Comparison of ENCODE assay signal across 10 cellular contexts in the genomic region with DNA sequence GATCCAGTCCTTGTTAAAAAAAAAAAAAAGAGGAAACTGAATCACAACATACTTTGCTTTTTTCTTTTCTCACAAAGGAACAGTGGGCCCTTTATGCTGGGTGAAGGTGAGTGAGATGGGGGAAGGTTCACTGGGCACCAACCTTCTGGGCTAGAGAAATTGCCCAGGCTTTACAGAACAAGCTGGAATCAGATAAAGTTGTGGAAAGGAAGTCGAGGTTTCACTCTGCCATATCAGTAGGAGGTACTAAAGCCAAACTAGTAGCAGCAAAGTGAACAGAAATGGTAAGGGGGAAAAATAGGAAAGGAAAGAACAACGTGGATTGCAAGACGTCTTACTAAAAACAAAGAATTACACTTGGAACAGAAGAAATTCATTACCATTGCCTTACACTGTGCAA. TPM values are rescaled to one million over a fixed set of nuclear protein-coding genes. Genes with fewer than 3 reads are reported as not detected.
A peak's percentile ranks its signal among the peaks of the same experiment; 100 is the strongest.
DNase-seq lines count a peak whose midpoint lies in the region; ATAC-seq and TF ChIP-seq lines count a peak whose summit lies in the region.
"Had no signal": no experiment of that assay in that cellular context is flagged by ENCODE, and none has a peak within 500 bp of the region (broad histone marks: within the 10 kb centered on the region; RNA-seq: fewer than 3 reads in every experiment).

No MANE protein-coding gene starts in this region.

- H3K27ac ChIP-seq in left ventricle myocardium inferior (replicated peaks) (peak overlapping the region; percentile 99), thymus (ENCODE audit: low read depth) (peak overlapping the region; percentile 42)

- peak overlapping the region; percentile 99 for H3K4me3 ChIP-seq in left ventricle myocardium inferior
- H3K4me3 ChIP-seq in thymus (ENCODE audit: low read length), result peak overlapping the region; percentile 15

- H3K4me1 Mint-ChIP-seq in T-helper 2 cell treated with Interferon-gamma antibody and Interleukin-4, amounts not matched to agents 5 μg/mL and 100 μg/mL, for 36 hours (ENCODE audit: low read depth), result peaks cover 54% of the 10 kb centered on the region

- H3K27ac Mint-ChIP-seq in T-helper 2 cell treated with Interferon-gamma antibody and Interleukin-4, amounts not matched to agents 5 μg/mL and 100 μg/mL, for 36 hours, result peak overlapping the region; percentile 93

- H3K36me3 Mint-ChIP-seq in T-helper 2 cell treated with Interferon-gamma antibody and Interleukin-4, amounts not matched to agents 5 μg/mL and 100 μg/mL, for 36 hours (ENCODE audit: low read depth), result peaks cover 43% of the 10 kb centered on the region

- H3K9me3 ChIP-seq in left ventricle myocardium inferior (replicated peaks) (no peaks in the 10 kb centered on the region), thymus (ENCODE audit: control insufficient read depth) (no peaks in the 10 kb centered on the region)

- H3K4me1 ChIP-seq in left ventricle myocardium inferior, result peaks cover 72% of the 10 kb centered on the region
- peaks cover 36% of the 10 kb centered on the region for H3K4me1 ChIP-seq in thymus (ENCODE audit: control insufficient read depth, insufficient read depth, low read length)

- no peak for TF ChIP-seq POLR2A in erythroblast (IDR thresholded peaks at IDR 0.05; ENCODE audit: low read length)

- intact Hi-C loops in left ventricle myocardium inferior (cut with micrococcal nuclease), result loop anchor here (10.0 kb wide), 1 partner anchor 52 kb away; no protein-coding TSS in a partner anchor
- intact Hi-C loops in left ventricle myocardium superior (cut with micrococcal nuclease), result no loop called here

- H3K4me3 Mint-ChIP-seq in T-helper 2 cell treated with Interferon-gamma antibody and Interleukin-4, amounts not matched to agents 5 μg/mL and 100 μg/mL, for 36 hours, result peak overlapping the region; percentile 93

- ATAC-seq in left ventricle myocardium superior, result no peak
- ATAC-seq in GM19452 (IDR thresholded peaks at IDR 0.05; ENCODE audit: unreplicated experiment), result no peak
- ATAC-seq in HG03025 (IDR thresholded peaks at IDR 0.05; ENCODE audit: low FRiP score, unreplicated experiment), result no peak

- no peaks in the 10 kb centered on the region for H3K27me3 Mint-ChIP-seq in T-helper 2 cell treated with Interferon-gamma antibody and Interleukin-4, amounts not matched to agents 5 μg/mL and 100 μg/mL, for 36 hours (ENCODE audit: low read depth)

- H3K9me3 Mint-ChIP-seq in T-helper 2 cell treated with Interferon-gamma antibody and Interleukin-4, amounts not matched to agents 5 μg/mL and 100 μg/mL, for 36 hours, result no peaks in the 10 kb centered on the region

- H3K36me3 ChIP-seq in left ventricle myocardium inferior (no peaks in the 10 kb centered on the region), thymus (ENCODE audit: control insufficient read depth, insufficient read depth) (peaks cover 10% of the 10 kb centered on the region)

- TF ChIP-seq CTCF in left ventricle myocardium inferior (IDR thresholded peaks at IDR 0.05; ENCODE audit: borderline replicate concordance), result no peak

- DNase-seq in left ventricle myocardium inferior (no peak), left ventricle myocardium superior (no peak), erythroblast (lab: John Stamatoyannopoulos, UW) (peak; percentile 15 to 21), NCI-H2171 (lab: John Stamatoyannopoulos, UW) (no peak)
- DNase-seq in T-helper 2 cell treated with Interferon-gamma antibody and Interleukin-4, amounts not matched to agents 5 μg/mL and 100 μg/mL, for 36 hours (ENCODE audit: low spot score), result no peak
- DNase-seq: C1 segment of cervical spinal cord, MV-4-11 had no signal

- H3K27me3 ChIP-seq in left ventricle myocardium inferior (ENCODE audit: low read depth), result no peaks in the 10 kb centered on the region
- H3K27me3 ChIP-seq in thymus (ENCODE audit: control insufficient read depth, insufficient read depth), result no peaks in the 10 kb centered on the region

- 10% methylated on average over 3 of the region's 3 CpGs for WGBS in thymus

RNA-seq across cellular contexts. Expression of a gene that starts 2.9 kb away (rescaled TPM):
- total RNA-seq in left ventricle myocardium inferior (9.0 TPM), left ventricle myocardium superior (9.2 TPM)
- polyA plus RNA-seq in thymus, result 36.9 TPM

RNA-seq across cellular contexts. Expression of a gene that starts 33.5 kb away (rescaled TPM):
- total RNA-seq in left ventricle myocardium inferior (6.8 TPM), left ventricle myocardium superior (6.3 TPM)
- 42.9 TPM for polyA plus RNA-seq in thymus

Comparison
In these comparisons a context has a peak if more than half of its experiments do, and no peak if none do; other contexts are left out.
1. DNase-seq: peak in erythroblast (2 of 2); none in left ventricle myocardium inferior (single experiment), left ventricle myocardium superior (single experiment), T-helper 2 cell treated with Interferon-gamma antibody and Interleukin-4, amounts not matched to agents 5 μg/mL and 100 μg/mL, for 36 hours (single experiment) and NCI-H2171 (single experiment).